8 cellular contexts compared by ENCODE assay signal in the genomic region with DNA sequence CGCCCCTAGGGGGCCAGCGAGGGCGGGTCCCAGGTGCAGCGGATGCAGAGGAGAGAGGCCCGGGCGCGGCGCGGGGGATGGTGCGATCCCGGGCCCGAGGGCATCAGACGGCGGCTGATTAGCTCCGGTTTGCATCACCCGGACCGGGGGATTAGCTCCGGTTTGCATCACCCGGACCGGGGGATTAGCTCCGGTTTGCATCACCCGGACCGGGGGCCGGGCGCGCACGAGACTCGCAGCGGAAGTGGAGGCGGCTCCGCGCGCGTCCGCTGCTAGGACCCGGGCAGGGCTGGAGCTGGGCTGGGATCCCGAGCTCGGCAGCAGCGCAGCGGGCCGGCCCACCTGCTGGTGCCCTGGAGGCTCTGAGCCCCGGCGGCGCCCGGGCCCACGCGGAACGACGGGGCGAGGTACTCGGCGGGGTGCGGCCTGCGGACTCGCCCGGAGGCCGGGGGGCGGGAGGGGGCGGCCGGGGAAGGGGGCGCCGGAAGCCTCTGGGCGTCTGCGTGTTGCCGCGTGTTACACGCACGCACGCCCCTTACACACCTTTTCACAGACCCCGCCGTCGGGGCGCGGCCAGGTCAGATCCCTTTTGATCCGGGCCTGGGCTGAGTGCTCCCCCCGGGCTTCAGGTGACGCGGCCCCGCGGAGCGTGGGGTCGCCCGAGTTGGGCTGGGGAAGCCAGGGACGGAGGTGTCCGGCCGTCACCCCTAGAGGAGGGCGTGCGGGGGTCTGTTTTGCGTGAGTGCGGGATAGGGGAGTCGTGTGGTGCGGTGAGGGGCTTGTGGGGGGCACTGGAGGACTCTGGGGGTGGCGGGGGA. TPM values are rescaled to one million over a fixed set of nuclear protein-coding genes. Genes with fewer than 3 reads are reported as not detected.
DNase-seq lines count a peak whose midpoint lies in the region; ATAC-seq and TF ChIP-seq lines count a peak whose summit lies in the region.

No MANE protein-coding gene starts in this region.

- peak overlapping the region; percentile 78 to 97 (median 86) for H3K4me2 ChIP-seq in BLaER1 treated with 17β-estradiol and CSF1 and Interleukin-3, amounts not matched to agents 10 nM and 100 nM
- H3K4me2 ChIP-seq in PC-9 (peak overlapping the region; percentile 95), osteoblast (ENCODE audit: insufficient read depth, low read length) (peak overlapping the region; percentile 81)

- WGBS in transverse colon (ENCODE audit: low coverage in 1 of 2), 2 donors, result 1% methylated on average over 50 of the region's 93 CpGs; no CpG with 5 or more reads in 1 of the 2 donors

- peak; percentile 38 for ATAC-seq in GM19043 (IDR thresholded peaks at IDR 0.05; ENCODE audit: low read depth, unreplicated experiment)
- peak; percentile 45 for ATAC-seq in HG03342 (IDR thresholded peaks at IDR 0.05; ENCODE audit: unreplicated experiment)

- no peaks in the 10 kb centered on the region for H3K27me3 ChIP-seq in BLaER1 treated with 17β-estradiol and CSF1 and Interleukin-3, amounts not matched to agents 10 nM and 100 nM
- no peaks in the 10 kb centered on the region for H3K27me3 ChIP-seq in PC-9 (ENCODE audit: insufficient read depth, low read depth)
- H3K27me3 ChIP-seq in osteoblast (ENCODE audit: insufficient read depth, low read length), result no peaks in the 10 kb centered on the region
- no peaks in the 10 kb centered on the region for H3K27me3 ChIP-seq in transverse colon

- H2AFZ ChIP-seq in PC-9 (no peak overlapping the region), osteoblast (ENCODE audit: low read length) (peak overlapping the region; percentile 35)

- peaks cover 13 to 39% (median 25%) of the 10 kb centered on the region in 11 experiments for H3K36me3 ChIP-seq in BLaER1 treated with 17β-estradiol and CSF1 and Interleukin-3, amounts not matched to agents 10 nM and 100 nM
- H3K36me3 ChIP-seq in PC-9 (ENCODE audit: low read depth) (peaks cover 40% of the 10 kb centered on the region), osteoblast (ENCODE audit: insufficient read depth, low read length) (no peaks in the 10 kb centered on the region), transverse colon (no peaks in the 10 kb centered on the region)

- no TSS peak for BruUV-seq in PC-9 (replicated peaks; lab: Mats Ljungman, UMichigan)

- H3K27ac Mint-ChIP-seq in activated T-helper 1 cell treated with anti-CD3 and anti-CD28 coated beads, Interleukin-12 subunit alpha, Interleukin-12 subunit beta, Interleukin-2, Interleukin-4 antibody, amounts not matched to agents 30 ng/mL and 10 ng/mL and 1 ng/mL, durations not matched to agents 14 hours and 24 hours and 36 hours, result peak overlapping the region; percentile 90

- peak overlapping the region; percentile 74 to 100 (median 87); a peak in 21 of 22 replicates for H3K27ac ChIP-seq in BLaER1 treated with 17β-estradiol and CSF1 and Interleukin-3, amounts not matched to agents 10 nM and 100 nM
- H3K27ac ChIP-seq in PC-9 (peak overlapping the region; percentile 99), osteoblast (ENCODE audit: low read depth, low read length) (no peak overlapping the region), transverse colon (peak overlapping the region; percentile 65 to 91 (median 73))

- peak; percentile 46; the same call in 1 of the 2 replicates for TF ChIP-seq CTCF in PC-9 (conservative IDR thresholded peaks at IDR 0.05)
- TF ChIP-seq CTCF in fibroblast of the aortic adventitia (IDR thresholded peaks at IDR 0.05; ENCODE audit: insufficient read depth, low read length), result peak; percentile 19
- TF ChIP-seq CTCF in osteoblast (IDR thresholded peaks at IDR 0.05; ENCODE audit: extremely low read depth, low read depth, low read length), result no peak
- TF ChIP-seq CTCF in transverse colon (IDR thresholded peaks at IDR 0.05), result no peak

- peak overlapping the region; percentile 70 to 95 (median 82) for H3K4me3 ChIP-seq in BLaER1 treated with 17β-estradiol and CSF1 and Interleukin-3, amounts not matched to agents 10 nM and 100 nM
- H3K4me3 ChIP-seq in PC-9, result peak overlapping the region; percentile 59
- H3K4me3 ChIP-seq in fibroblast of the aortic adventitia (ENCODE audit: low read depth, low read length), result peak overlapping the region; percentile 88
- H3K4me3 ChIP-seq in osteoblast (ENCODE audit: insufficient read depth, low read length), result peak overlapping the region; percentile 77
- peak overlapping the region; percentile 43 to 75 (median 58) for H3K4me3 ChIP-seq in transverse colon

- H3K4me1 ChIP-seq in BLaER1 treated with 17β-estradiol and CSF1 and Interleukin-3, amounts not matched to agents 10 nM and 100 nM, result peaks cover 27 to 69% (median 64%) of the 10 kb centered on the region in 10 experiments
- H3K4me1 ChIP-seq in PC-9 (replicated peaks; ENCODE audit: insufficient read depth) (peaks cover 70% of the 10 kb centered on the region), osteoblast (ENCODE audit: insufficient read depth, low read length) (no peaks in the 10 kb centered on the region), transverse colon (peaks cover 0 to 16% (median 9%) of the 10 kb centered on the region in 4 donors)

- H3K4me3 Mint-ChIP-seq in activated T-helper 1 cell treated with anti-CD3 and anti-CD28 coated beads, Interleukin-12 subunit alpha, Interleukin-12 subunit beta, Interleukin-2, Interleukin-4 antibody, amounts not matched to agents 30 ng/mL and 10 ng/mL and 1 ng/mL, durations not matched to agents 14 hours and 24 hours and 36 hours, result peak overlapping the region; percentile 89

- intact Hi-C loops in PC-9 (cut with micrococcal nuclease; ENCODE audit: unreplicated experiment) (loop anchor here (1.0 to 2.0 kb wide), 2 partner anchors 19 to 26 kb away; no protein-coding TSS in a partner anchor), transverse colon (cut with DNase I; ENCODE audit: low total_unique reads) (no loop called here)
- intact Hi-C loops in activated T-helper 1 cell treated with anti-CD3 and anti-CD28 coated beads, Interleukin-12 subunit alpha, Interleukin-12 subunit beta, Interleukin-2, Interleukin-4 antibody, amounts not matched to agents 30 ng/mL and 10 ng/mL and 1 ng/mL, durations not matched to agents 14 hours and 24 hours and 36 hours (cut with micrococcal nuclease), result loop anchor here (1.0 kb wide), 5 partner anchors 27 to 84 kb away; a partner anchor contains a TSS

- H3K79me2 ChIP-seq in PC-9 (ENCODE audit: low read depth) (peaks cover 59% of the 10 kb centered on the region), osteoblast (ENCODE audit: insufficient read depth, low read length) (peaks cover 14% of the 10 kb centered on the region)

- H3K9me3 ChIP-seq in BLaER1 treated with 17β-estradiol and CSF1 and Interleukin-3, amounts not matched to agents 10 nM and 100 nM (replicated peaks in 1 of 11), result no peaks in the 10 kb centered on the region
- no peaks in the 10 kb centered on the region for H3K9me3 ChIP-seq in PC-9 (ENCODE audit: insufficient read depth, low read depth)
- no peaks in the 10 kb centered on the region for H3K9me3 ChIP-seq in osteoblast (ENCODE audit: low read depth, low read length)
- no peaks in the 10 kb centered on the region for H3K9me3 ChIP-seq in transverse colon

- TF ChIP-seq POLR2A in transverse colon (IDR thresholded peaks at IDR 0.05), result no peak

- in situ Hi-C loops in transverse colon (cut with MboI; ENCODE audit: low pct_ligation_motif_present in 1 of 4, low pct_unique_long_range_greater_than_20kb in 1 of 4, low sequenced_read_pairs in 3 of 4), result no loop called here

- H4K20me1 ChIP-seq in BLaER1 treated with 17β-estradiol and CSF1 and Interleukin-3, amounts not matched to agents 10 nM and 100 nM, result peaks cover 39 to 41% (median 41%) of the 10 kb centered on the region in 11 experiments; a peak in 21 of 22 replicates
- H4K20me1 ChIP-seq in PC-9 (ENCODE audit: insufficient read depth) (peaks cover 35% of the 10 kb centered on the region), osteoblast (ENCODE audit: insufficient read depth, low read length) (peaks cover 10% of the 10 kb centered on the region)

- peaks cover 5% of the 10 kb centered on the region for H3K36me3 Mint-ChIP-seq in activated T-helper 1 cell treated with anti-CD3 and anti-CD28 coated beads, Interleukin-12 subunit alpha, Interleukin-12 subunit beta, Interleukin-2, Interleukin-4 antibody, amounts not matched to agents 30 ng/mL and 10 ng/mL and 1 ng/mL, durations not matched to agents 14 hours and 24 hours and 36 hours (ENCODE audit: low read depth)

- no peak for TF ChIP-seq EP300 in transverse colon (IDR thresholded peaks at IDR 0.05; ENCODE audit: low read depth)

- H3K9me2 ChIP-seq in PC-9 (ENCODE audit: insufficient read depth), result no peaks in the 10 kb centered on the region

- POLR2A ChIA-PET in PC-9 (lab: Charles Lee; ENCODE audit: unreplicated experiment), result interaction anchor here (0.6 to 1.3 kb wide), 6 partner anchors 13 to 91 kb away, joined by 3 to 43 read pairs (median 12); no protein-coding TSS in a partner anchor

- peaks cover 3% of the 10 kb centered on the region for H3K27me3 Mint-ChIP-seq in activated T-helper 1 cell treated with anti-CD3 and anti-CD28 coated beads, Interleukin-12 subunit alpha, Interleukin-12 subunit beta, Interleukin-2, Interleukin-4 antibody, amounts not matched to agents 30 ng/mL and 10 ng/mL and 1 ng/mL, durations not matched to agents 14 hours and 24 hours and 36 hours (ENCODE audit: insufficient read depth)

- CTCF ChIA-PET in PC-9 (lab: Charles Lee), result interaction anchor here (0.7 to 1.9 kb wide), 5 partner anchors 9 to 27 kb away, joined by 3 to 11 read pairs (median 5); no protein-coding TSS in a partner anchor

- peak overlapping the region; percentile 80 to 100 (median 88) for H3K9ac ChIP-seq in BLaER1 treated with 17β-estradiol and CSF1 and Interleukin-3, amounts not matched to agents 10 nM and 100 nM

- peaks cover 61% of the 10 kb centered on the region for H3F3A ChIP-seq in PC-9 (ENCODE audit: insufficient read depth, low read depth)

- DNase-seq in PC-9 (peak in 1 of 2 experiments; percentile 89), fibroblast of the aortic adventitia (ENCODE audit: low read depth) (peak; percentile 83), osteoblast (ENCODE audit: insufficient read length, low spot score, missing footprints) (peak; percentile 85), transverse colon (peak; percentile 58)
- peak; percentile 62 for DNase-seq in activated T-helper 1 cell treated with anti-CD3 and anti-CD28 coated beads, Interleukin-12 subunit alpha, Interleukin-12 subunit beta, Interleukin-2, Interleukin-4 antibody, amounts not matched to agents 30 ng/mL and 10 ng/mL and 1 ng/mL, durations not matched to agents 14 hours and 24 hours and 36 hours (ENCODE audit: low spot score)

- no peaks in the 10 kb centered on the region for H3K9me3 Mint-ChIP-seq in activated T-helper 1 cell treated with anti-CD3 and anti-CD28 coated beads, Interleukin-12 subunit alpha, Interleukin-12 subunit beta, Interleukin-2, Interleukin-4 antibody, amounts not matched to agents 30 ng/mL and 10 ng/mL and 1 ng/mL, durations not matched to agents 14 hours and 24 hours and 36 hours

- H3K4me1 Mint-ChIP-seq in activated T-helper 1 cell treated with anti-CD3 and anti-CD28 coated beads, Interleukin-12 subunit alpha, Interleukin-12 subunit beta, Interleukin-2, Interleukin-4 antibody, amounts not matched to agents 30 ng/mL and 10 ng/mL and 1 ng/mL, durations not matched to agents 14 hours and 24 hours and 36 hours (ENCODE audit: low read depth), result peaks cover 22% of the 10 kb centered on the region

RNA-seq across cellular contexts. Expression of a gene that starts 0.4 kb away (rescaled TPM):
- 81.0 and 82.0 TPM in 2 replicates for total RNA-seq in PC-9 (2021)
- total RNA-seq in activated T-helper 1 cell treated with anti-CD3 and anti-CD28 coated beads, Interleukin-12 subunit alpha, Interleukin-12 subunit beta, Interleukin-2, Interleukin-4 antibody, amounts not matched to agents 30 ng/mL and 10 ng/mL and 1 ng/mL, durations not matched to agents 14 hours and 24 hours and 36 hours, result 37.1 and 39.5 TPM in 2 replicates
- total RNA-seq in fibroblast of the aortic adventitia (ENCODE audit: low replicate concordance), result 71.0 and 72.8 TPM in 2 replicates
- 176 and 213 TPM in 2 replicates for total RNA-seq in osteoblast
- total RNA-seq in transverse colon, result 10 to 100 TPM in 2 of 4 donors, 1 to 10 TPM in 2; 3.8 to 11.3 (median 7.9) TPM

RNA-seq across cellular contexts. Expression of a gene that starts 27.1 kb away (rescaled TPM):
- 176 and 212 TPM in 2 replicates for total RNA-seq in PC-9 (2021)
- total RNA-seq in activated T-helper 1 cell treated with anti-CD3 and anti-CD28 coated beads, Interleukin-12 subunit alpha, Interleukin-12 subunit beta, Interleukin-2, Interleukin-4 antibody, amounts not matched to agents 30 ng/mL and 10 ng/mL and 1 ng/mL, durations not matched to agents 14 hours and 24 hours and 36 hours, result 130 and 132 TPM in 2 replicates
- 60.7 and 75.3 TPM in 2 replicates for total RNA-seq in fibroblast of the aortic adventitia (ENCODE audit: low replicate concordance)
- 73.1 and 104 TPM in 2 replicates for total RNA-seq in osteoblast
- 100 to 1,000 TPM; 101 to 152 (median 110) TPM for total RNA-seq in transverse colon

RNA-seq across cellular contexts. Expression of a gene that starts 34.1 kb away (rescaled TPM):
- total RNA-seq in PC-9 (2021) (15.0 and 16.5 TPM in 2 replicates), fibroblast of the aortic adventitia (ENCODE audit: low replicate concordance) (34.2 and 50.9 TPM in 2 replicates), osteoblast (39.5 and 49.6 TPM in 2 replicates), transverse colon (10 to 100 TPM in 3 of 4 donors, 1 to 10 TPM in 1; 7.1 to 18.0 (median 12.8) TPM)
- total RNA-seq in activated T-helper 1 cell treated with anti-CD3 and anti-CD28 coated beads, Interleukin-12 subunit alpha, Interleukin-12 subunit beta, Interleukin-2, Interleukin-4 antibody, amounts not matched to agents 30 ng/mL and 10 ng/mL and 1 ng/mL, durations not matched to agents 14 hours and 24 hours and 36 hours, result 5.1 and 6.5 TPM in 2 replicates

RNA-seq across cellular contexts. Expression of a gene that starts 55.6 kb away (rescaled TPM):
- total RNA-seq in PC-9 (2021) (49.5 and 57.1 TPM in 2 replicates), fibroblast of the aortic adventitia (ENCODE audit: low replicate concordance) (7.7 and 15.9 TPM in 2 replicates), osteoblast (6.2 and 6.9 TPM in 2 replicates), transverse colon (1 to 10 TPM; 2.0 to 5.0 (median 3.5) TPM)
- 7.4 and 7.6 TPM in 2 replicates for total RNA-seq in activated T-helper 1 cell treated with anti-CD3 and anti-CD28 coated beads, Interleukin-12 subunit alpha, Interleukin-12 subunit beta, Interleukin-2, Interleukin-4 antibody, amounts not matched to agents 30 ng/mL and 10 ng/mL and 1 ng/mL, durations not matched to agents 14 hours and 24 hours and 36 hours

Comparison
In these comparisons a context has a peak if more than half of its experiments do, and no peak if none do; other contexts are left out.
1. CTCF ChIP-seq: peak in PC-9 (single experiment) and fibroblast of the aortic adventitia (single experiment); none in osteoblast (single experiment) and transverse colon (0 of 5).
2. Peak in every context shown above with its lines, with median percentiles within 50 percentile points of each other: H3K4me2 ChIP-seq and H3K4me3 ChIP-seq.